In genomic region chr1:26538480-26539412, GRCh38 we compare ENCODE assay signal across 8 cellular contexts. TPM values are rescaled to one million over a fixed set of nuclear protein-coding genes. Genes with fewer than 3 reads are reported as not detected.
DNase-seq lines count a peak whose midpoint lies in the region; ATAC-seq and TF ChIP-seq lines count a peak whose summit lies in the region.

No MANE protein-coding gene starts in this region.

- H3K27me3 ChIP-seq in adrenal gland (no peaks in the 10 kb centered on the region), left lung (no peaks in the 10 kb centered on the region)

- no peak for TF ChIP-seq POLR2A in adrenal gland (IDR thresholded peaks at IDR 0.05)

- H3K36me3 ChIP-seq in adrenal gland (replicated peaks in 1 of 2): no peaks in the 10 kb centered on the region
- peaks cover 0 to 12% of the 10 kb centered on the region in 2 donors for H3K36me3 ChIP-seq in left lung

- H3K4me1 ChIP-seq in adrenal gland (replicated peaks in 1 of 2) (peaks cover 9 to 41% of the 10 kb centered on the region in 2 donors), left lung (peaks cover 11 to 80% of the 10 kb centered on the region in 2 donors)

- DNase-seq in AG04449 (ENCODE audit: low read depth, low spot score) (no peak), RWPE1 (ENCODE audit: low spot score) (peak; percentile 38), adrenal gland (peak; percentile 46 to 82 (median 65)), left lung (peak in 1 of 2 donors; percentile 45)

- H3K9me3 ChIP-seq in adrenal gland (replicated peaks in 1 of 3) (no peaks in the 10 kb centered on the region), left lung (no peaks in the 10 kb centered on the region)

- intact Hi-C loops in adrenal gland (cut with DNase I): no loop called here
- intact Hi-C loops in left lung (cut with DNase I): no loop called here

- 73 to 93% (median 77%) methylated on average over 11 to 14 of the region's 14 CpGs for WGBS in adrenal gland, 4 donors

- POLR2A ChIA-PET in AG04449 (lab: Yijun Ruan, JAX): interaction anchor here (0.9 kb wide), 1 partner anchor 38 kb away, joined by 3 read pairs; no protein-coding TSS in a partner anchor
- POLR2A ChIA-PET in RWPE1 (lab: Yijun Ruan, JAX; ENCODE audit: low non-redundant PET): interaction anchor here (0.5 kb wide), 1 partner anchor 994 kb away, joined by 4 read pairs; no protein-coding TSS in a partner anchor

- peak; percentile 38 for TF ChIP-seq CTCF in AG04449 (IDR thresholded peaks at IDR 0.05; ENCODE audit: insufficient read depth, low read length, missing control alignments)
- peak; percentile 84 for TF ChIP-seq CTCF in GM12874 (IDR thresholded peaks at IDR 0.05; ENCODE audit: insufficient read depth, low read depth, low read length)
- peak; percentile 28 for TF ChIP-seq CTCF in RWPE1 (conservative IDR thresholded peaks at IDR 0.05; ENCODE audit: low read depth)
- TF ChIP-seq CTCF in adrenal gland (IDR thresholded peaks at IDR 0.05): peak; percentile 23 to 54 (median 44)
- TF ChIP-seq CTCF in left lung (IDR thresholded peaks at IDR 0.05): peak; percentile 37 to 71

- H3K27ac ChIP-seq in RWPE1 (peak overlapping the region; percentile 90), adrenal gland (no peak overlapping the region), left lung (peak overlapping the region in 1 of 2 donors; percentile 97), temporal lobe (ENCODE audit: low read depth, low read length) (peak overlapping the region; percentile 53)

- H3K4me3 ChIP-seq in AG04449 (ENCODE audit: low read depth, low read length) (no peak overlapping the region), adrenal gland (no peak overlapping the region), left lung (no peak overlapping the region)

- CTCF ChIA-PET in AG04449 (lab: Yijun Ruan, JAX): interaction anchor here (0.6 to 6.0 kb wide), 19 partner anchors 9 to 326 kb away, joined by 3 to 34 read pairs (median 4); partner anchors contain the start of gene RPS6KA1
- CTCF ChIA-PET in RWPE1 (lab: Yijun Ruan, JAX): interaction anchor here (0.6 to 1.6 kb wide), 7 partner anchors 23 to 250 kb away, joined by 3 to 5 read pairs (median 4); no protein-coding TSS in a partner anchor

- ATAC-seq in left lung: no peak
- ATAC-seq in GM18502 (IDR thresholded peaks at IDR 0.05; ENCODE audit: poor library complexity, unreplicated experiment): no peak
- ATAC-seq in GM19395 (IDR thresholded peaks at IDR 0.05; ENCODE audit: unreplicated experiment): no peak

RNA-seq across cellular contexts. Expression of gene RPS6KA1, which starts 9.2 kb away (rescaled TPM):
- 10 to 100 TPM; 37.7 to 50.5 (median 40.1) TPM for total RNA-seq in adrenal gland
- 10 to 100 TPM; 17.1 to 45.8 (median 28.4) TPM for polyA plus RNA-seq in adrenal gland
- total RNA-seq in left lung: 100 to 1,000 TPM in 1 of 2 donors, 10 to 100 TPM in 1; 85.6 to 104 TPM
- total RNA-seq in temporal lobe: 3.4 TPM

Comparison
In these comparisons a context has a peak if more than half of its experiments do, and no peak if none do; other contexts are left out.
1. CTCF ChIP-seq: peak in every context shown above with its lines; median percentile 84 in GM12874; 54 in left lung; 44 in adrenal gland; 38 in AG04449; 28 in RWPE1.
2. H3K27ac ChIP-seq: peak in RWPE1 (single experiment) and temporal lobe (single experiment); none in adrenal gland (0 of 5).